ENCODE assay signal across 7 cellular contexts in genomic region chr16:66551788-66552287, GRCh38. TPM values are rescaled to one million over a fixed set of nuclear protein-coding genes. Genes with fewer than 3 reads are reported as not detected.
DNase-seq lines count a peak whose midpoint lies in the region; ATAC-seq and TF ChIP-seq lines count a peak whose summit lies in the region.

No MANE protein-coding gene starts in this region.

- intact Hi-C loops in psoas muscle (cut with DNase I) = loop anchor here in 1 of 2 donors (5.0 kb wide), 1 partner anchor 35 kb away; no protein-coding TSS in a partner anchor

- H3K4me2 ChIP-seq in OCI-LY3 (ENCODE audit: low read length) = peak overlapping the region; percentile 93

- H2AFZ ChIP-seq in OCI-LY3 (ENCODE audit: low read depth, low read length) = peak overlapping the region; percentile 71

- peaks cover 11% of the 10 kb centered on the region for H3K79me2 ChIP-seq in OCI-LY3 (ENCODE audit: low read length)

- no peaks in the 10 kb centered on the region for H4K20me1 ChIP-seq in OCI-LY3 (ENCODE audit: insufficient read depth, low read length)

- TF ChIP-seq CTCF in OCI-LY3 (IDR thresholded peaks at IDR 0.05; ENCODE audit: low read depth, low read length) = no peak
- no peak for TF ChIP-seq CTCF in psoas muscle (IDR thresholded peaks at IDR 0.05)

- H3K9me3 ChIP-seq in OCI-LY3 (ENCODE audit: insufficient read depth, low read length) (no peaks in the 10 kb centered on the region), psoas muscle (no peaks in the 10 kb centered on the region)

- ATAC-seq in GM21717 (IDR thresholded peaks at IDR 0.05; ENCODE audit: unreplicated experiment) (peak; percentile 13), psoas muscle (peak in 2 of 4 donors; percentile 0 to 6), HG02852 (IDR thresholded peaks at IDR 0.05; ENCODE audit: unreplicated experiment) (no peak)

- peak overlapping the region; percentile 56 for H3K27ac ChIP-seq in OCI-LY3 (ENCODE audit: low read length)
- H3K27ac ChIP-seq in epithelial cell of prostate = peak overlapping the region; percentile 25
- peak overlapping the region; percentile 86 for H3K27ac ChIP-seq in psoas muscle

- H3K27me3 ChIP-seq in OCI-LY3 (ENCODE audit: low read depth, low read length) (no peaks in the 10 kb centered on the region), psoas muscle (ENCODE audit: insufficient read depth in 3 of 3, low read length in 2 of 3) (no peaks in the 10 kb centered on the region)

- 30 to 39% (median 33%) methylated on average over 8 of the region's 8 CpGs for WGBS in psoas muscle, 3 donors

- H3K36me3 ChIP-seq in OCI-LY3 (replicated peaks; ENCODE audit: low read depth, low read length) = peaks cover 12% of the 10 kb centered on the region
- peaks cover 0 to 10% of the 10 kb centered on the region in 2 donors for H3K36me3 ChIP-seq in psoas muscle (ENCODE audit: insufficient read depth in 1 of 2, low read depth in 1 of 2)

- peak overlapping the region; percentile 82 for H3K9ac ChIP-seq in OCI-LY3 (ENCODE audit: low read length)

- DNase-seq in epithelial cell of prostate (ENCODE audit: low read depth, low spot score) (no peak), psoas muscle (no peak), dedifferentiated amniotic fluid mesenchymal stem cell (ENCODE audit: extremely low spot score) (no peak), NCI-H1048 (lab: John Stamatoyannopoulos, UW) (no peak)

- H3K4me1 ChIP-seq in OCI-LY3 (ENCODE audit: low read length) (peaks cover 36% of the 10 kb centered on the region), psoas muscle (peaks cover 40% of the 10 kb centered on the region)

- H3K4me3 ChIP-seq in OCI-LY3 (ENCODE audit: low read length) = peak overlapping the region; percentile 84
- peak overlapping the region; percentile 68 for H3K4me3 ChIP-seq in psoas muscle

RNA-seq across cellular contexts. Expression of gene CKLF, which starts 0.5 kb away (rescaled TPM):
- total RNA-seq in psoas muscle = 1 to 10 TPM; 4.1 to 8.7 (median 6.4) TPM
- 10 to 100 TPM in 2 of 3 donors, 1 to 10 TPM in 1; 5.4 to 21.1 (median 14.8) TPM for polyA plus RNA-seq in psoas muscle

RNA-seq across cellular contexts. Expression of gene TK2, which starts 1.9 kb away (rescaled TPM):
- 10 to 100 TPM; 10.0 to 14.7 (median 12.2) TPM for total RNA-seq in psoas muscle
- polyA plus RNA-seq in psoas muscle = 1 to 10 TPM; 4.0 to 9.2 (median 7.4) TPM

RNA-seq across cellular contexts. Expression of gene CMTM1, which starts 14.4 kb away (rescaled TPM):
- 1 to 10 TPM in 1 of 4 donors, under 1 TPM in 1, not detected in 2; 0.76 to 1.1 TPM for total RNA-seq in psoas muscle
- polyA plus RNA-seq in psoas muscle = under 1 TPM in 2 of 3 donors, not detected in 1; 0.04 to 0.25 TPM

RNA-seq across cellular contexts. Expression of gene CMTM2, which starts 27.4 kb away (rescaled TPM):
- not detected for total RNA-seq in psoas muscle
- under 1 TPM in 1 of 3 donors, not detected in 2; 0.17 TPM for polyA plus RNA-seq in psoas muscle

RNA-seq across cellular contexts. Expression of gene CMTM3, which starts 52.7 kb away (rescaled TPM):
- 1 to 10 TPM; 3.9 to 7.6 (median 5.2) TPM for total RNA-seq in psoas muscle
- 1 to 10 TPM; 2.6 to 5.9 (median 3.5) TPM for polyA plus RNA-seq in psoas muscle

Comparison
In these comparisons a context has a peak if more than half of its experiments do, and no peak if none do; other contexts are left out.
1. H3K27ac ChIP-seq: peak in every context shown above with its lines; median percentile 86 in psoas muscle; 56 in OCI-LY3; 25 in epithelial cell of prostate.